Comparison of ENCODE assay signal across 32 cellular contexts in the genomic region with DNA sequence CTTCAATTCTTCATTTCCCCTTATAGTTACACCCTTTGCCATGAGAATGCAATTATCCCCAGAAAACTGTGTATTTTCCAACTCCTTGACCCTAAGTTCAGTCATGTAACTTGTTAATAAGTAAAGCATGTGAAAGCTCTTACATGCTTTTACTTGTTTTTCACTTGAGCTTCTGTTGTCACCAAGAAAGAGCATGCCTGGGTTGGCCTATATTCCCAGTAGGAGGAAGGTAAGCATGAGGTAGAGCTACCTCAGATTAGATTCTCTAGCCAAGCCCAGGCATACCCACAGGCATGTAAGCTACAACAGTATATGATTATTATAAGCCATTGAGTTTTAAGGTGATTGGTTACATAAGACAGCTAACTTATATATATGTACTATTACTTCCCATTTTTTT.
"Had no signal": no experiment of that assay in that cellular context is flagged by ENCODE, and none has a peak within 500 bp of the region (broad histone marks: within the 10 kb centered on the region; RNA-seq: fewer than 3 reads in every experiment).

No MANE protein-coding gene starts in this region.

- H3K9me3 Mint-ChIP-seq: activated CD4-positive, alpha-beta memory T cell treated with anti-CD3 and anti-CD28 coated beads for 36 hours; activated naive CD4-positive, alpha-beta T cell treated with anti-CD3 and anti-CD28 coated beads for 36 hours; activated naive CD4-positive, alpha-beta T cell treated with anti-CD3 and anti-CD28 coated beads, Interleukin-2, amount 50 U/mL, for 24 hours; activated naive CD8-positive, alpha-beta T cell treated with anti-CD3 and anti-CD28 coated beads, Interleukin-2, amount 50 U/mL, for 24 hours; central memory CD8-positive, alpha-beta T cell; dendritic cell treated with granulocyte-macrophage colony-stimulating factor and Interleukin-4, amounts not matched to agents 40 ng/mL and 50 ng/mL, for 4 days had no signal

- H3K27me3 ChIP-seq: adrenal gland, ascending aorta, breast epithelium, dorsolateral prefrontal cortex, esophagus squamous epithelium, gastrocnemius medialis had no signal

- H3K36me3 ChIP-seq: adrenal gland, ascending aorta, breast epithelium, esophagus squamous epithelium, gastrocnemius medialis had no signal

- H3K4me3 Mint-ChIP-seq: activated CD4-positive, alpha-beta memory T cell treated with anti-CD3 and anti-CD28 coated beads for 36 hours; activated CD4-positive, alpha-beta T cell treated with anti-CD3 and anti-CD28 coated beads for 36 hours; activated CD4-positive, alpha-beta T cell treated with anti-CD3 and anti-CD28 coated beads, Interleukin-2, amount 10 ng/mL, durations not matched to agents 24 days and 14 days; activated CD8-positive, alpha-beta memory T cell treated with anti-CD3 and anti-CD28 coated beads, Interleukin-2, amount 10 ng/mL, durations not matched to agents 7 days and 5 days; activated CD8-positive, alpha-beta T cell treated with anti-CD3 and anti-CD28 coated beads, Interleukin-2, amount 10 ng/mL, durations not matched to agents 7 days and 5 days; activated naive CD4-positive, alpha-beta T cell treated with anti-CD3 and anti-CD28 coated beads for 36 hours; activated naive CD4-positive, alpha-beta T cell treated with anti-CD3 and anti-CD28 coated beads, Interleukin-2, amount 50 U/mL, for 24 hours; activated naive CD8-positive, alpha-beta T cell treated with anti-CD3 and anti-CD28 coated beads for 36 hours; activated naive CD8-positive, alpha-beta T cell treated with anti-CD3 and anti-CD28 coated beads, Interleukin-2, amount 50 U/mL, for 24 hours; activated T-helper 1 cell treated with anti-CD3 and anti-CD28 coated beads, Interleukin-12 subunit alpha, Interleukin-12 subunit beta, Interleukin-2, Interleukin-4 antibody, amounts not matched to agents 30 ng/mL and 10 ng/mL and 1 ng/mL, durations not matched to agents 14 hours and 24 hours and 36 hours; brain; central memory CD8-positive, alpha-beta T cell; dendritic cell treated with granulocyte-macrophage colony-stimulating factor and Interleukin-4, amounts not matched to agents 40 ng/mL and 50 ng/mL, for 4 days; endodermal cell had no signal

- H3K36me3 Mint-ChIP-seq: activated CD4-positive, alpha-beta memory T cell treated with anti-CD3 and anti-CD28 coated beads for 36 hours; brain had no signal

- H3K4me1 Mint-ChIP-seq: brain had no signal

- H3K27me3 Mint-ChIP-seq: activated CD4-positive, alpha-beta memory T cell treated with anti-CD3 and anti-CD28 coated beads for 36 hours; activated CD4-positive, alpha-beta T cell treated with anti-CD3 and anti-CD28 coated beads for 36 hours; activated CD4-positive, alpha-beta T cell treated with anti-CD3 and anti-CD28 coated beads, Interleukin-2, amount 10 ng/mL, durations not matched to agents 24 days and 14 days; activated CD8-positive, alpha-beta memory T cell treated with anti-CD3 and anti-CD28 coated beads, Interleukin-2, amount 10 ng/mL, durations not matched to agents 7 days and 5 days; activated naive CD4-positive, alpha-beta T cell treated with anti-CD3 and anti-CD28 coated beads, Interleukin-2, amount 50 U/mL, for 24 hours; activated naive CD8-positive, alpha-beta T cell treated with anti-CD3 and anti-CD28 coated beads for 36 hours; central memory CD8-positive, alpha-beta T cell had no signal

- H3K4me3 ChIP-seq: adrenal gland, ascending aorta, breast epithelium, coronary artery, dorsolateral prefrontal cortex, esophagus squamous epithelium, gastrocnemius medialis had no signal

- DNase-seq: activated CD4-positive, alpha-beta memory T cell treated with anti-CD3 and anti-CD28 coated beads for 36 hours; activated CD4-positive, alpha-beta T cell treated with anti-CD3 and anti-CD28 coated beads for 36 hours; activated CD4-positive, alpha-beta T cell treated with anti-CD3 and anti-CD28 coated beads, Interleukin-2, amount 10 ng/mL, durations not matched to agents 24 days and 14 days; activated CD4-positive, CD25-positive, alpha-beta regulatory T cell; activated CD4-positive, CD25-positive, alpha-beta regulatory T cell treated with anti-CD3 and anti-CD28 coated beads, Interleukin-2, amount 50 U/mL, for 72 hours; activated CD8-positive, alpha-beta memory T cell treated with anti-CD3 and anti-CD28 coated beads, Interleukin-2, amount 10 ng/mL, durations not matched to agents 7 days and 5 days; activated CD8-positive, alpha-beta memory T cell treated with anti-CD3 and anti-CD28 coated beads, Interleukin-2, amount 50 U/mL, for 4 hours; activated CD8-positive, alpha-beta T cell treated with anti-CD3 and anti-CD28 coated beads, Interleukin-2, amount 10 ng/mL, durations not matched to agents 7 days and 5 days; activated effector memory CD4-positive, alpha-beta T cell treated with anti-CD3 and anti-CD28 coated beads, Interleukin-2, amount 50 U/mL, for 16 hours; activated naive CD4-positive, alpha-beta T cell treated with anti-CD3 and anti-CD28 coated beads for 36 hours; activated naive CD8-positive, alpha-beta T cell treated with anti-CD3 and anti-CD28 coated beads for 36 hours; activated naive CD8-positive, alpha-beta T cell treated with anti-CD3 and anti-CD28 coated beads, Interleukin-2, amount 50 U/mL, for 24 hours; activated T-cell treated with anti-CD3 and anti-CD28 coated beads, Interleukin-2, amount 50 U/mL, for 1 hour; activated T-cell treated with anti-CD3 and anti-CD28 coated beads, Interleukin-2, amount 50 U/mL, for 48 hours; adrenal gland; amygdala; dorsolateral prefrontal cortex; effector memory CD4-positive, alpha-beta T cell; endodermal cell; esophagus squamous epithelium; gastrocnemius medialis; glutamatergic neuron; T-helper 2 cell had no signal

- H3K9me3 ChIP-seq: adrenal gland, ascending aorta, breast epithelium, esophagus squamous epithelium, gastrocnemius medialis had no signal

- H3K27ac ChIP-seq: adrenal gland, ascending aorta, breast epithelium, coronary artery, dorsolateral prefrontal cortex, esophagus squamous epithelium, gastrocnemius medialis had no signal

- H3K4me1 ChIP-seq: ascending aorta, breast epithelium, esophagus squamous epithelium, gastrocnemius medialis had no signal

- ATAC-seq: activated CD4-positive, alpha-beta T cell treated with anti-CD3 and anti-CD28 coated beads for 36 hours; activated CD8-positive, alpha-beta memory T cell treated with anti-CD3 and anti-CD28 coated beads, Interleukin-2, amount 10 ng/mL, durations not matched to agents 7 days and 5 days; activated CD8-positive, alpha-beta T cell treated with anti-CD3 and anti-CD28 coated beads, Interleukin-2, amount 10 ng/mL, durations not matched to agents 7 days and 5 days; activated naive CD8-positive, alpha-beta T cell treated with anti-CD3 and anti-CD28 coated beads, Interleukin-2, amount 50 U/mL, for 24 hours; gastrocnemius medialis had no signal

- H3K27ac Mint-ChIP-seq: activated CD4-positive, alpha-beta memory T cell treated with anti-CD3 and anti-CD28 coated beads for 36 hours; activated CD4-positive, alpha-beta T cell treated with anti-CD3 and anti-CD28 coated beads for 36 hours; activated CD4-positive, alpha-beta T cell treated with anti-CD3 and anti-CD28 coated beads, Interleukin-2, amount 10 ng/mL, durations not matched to agents 24 days and 14 days; activated CD8-positive, alpha-beta memory T cell treated with anti-CD3 and anti-CD28 coated beads, Interleukin-2, amount 10 ng/mL, durations not matched to agents 7 days and 5 days; activated CD8-positive, alpha-beta T cell treated with anti-CD3 and anti-CD28 coated beads, Interleukin-2, amount 10 ng/mL, durations not matched to agents 7 days and 5 days; activated naive CD4-positive, alpha-beta T cell treated with anti-CD3 and anti-CD28 coated beads for 36 hours; activated naive CD4-positive, alpha-beta T cell treated with anti-CD3 and anti-CD28 coated beads, Interleukin-2, amount 50 U/mL, for 24 hours; activated naive CD8-positive, alpha-beta T cell treated with anti-CD3 and anti-CD28 coated beads for 36 hours; activated naive CD8-positive, alpha-beta T cell treated with anti-CD3 and anti-CD28 coated beads, Interleukin-2, amount 50 U/mL, for 24 hours; activated T-helper 1 cell treated with anti-CD3 and anti-CD28 coated beads, Interleukin-12 subunit alpha, Interleukin-12 subunit beta, Interleukin-2, Interleukin-4 antibody, amounts not matched to agents 30 ng/mL and 10 ng/mL and 1 ng/mL, durations not matched to agents 14 hours and 24 hours and 36 hours; activated T-helper 2 cell treated with anti-CD3 and anti-CD28 coated beads, Interferon-gamma antibody, Interleukin-2, Interleukin-4, amounts not matched to agents 10 μg/mL and 5 μg/mL and 100 μg/mL, durations not matched to agents 14 hours and 24 hours and 36 hours; dendritic cell treated with granulocyte-macrophage colony-stimulating factor and Interleukin-4, amounts not matched to agents 40 ng/mL and 50 ng/mL, for 4 days; endodermal cell had no signal
